7 cellular contexts compared by ENCODE assay signal in the genomic region with DNA sequence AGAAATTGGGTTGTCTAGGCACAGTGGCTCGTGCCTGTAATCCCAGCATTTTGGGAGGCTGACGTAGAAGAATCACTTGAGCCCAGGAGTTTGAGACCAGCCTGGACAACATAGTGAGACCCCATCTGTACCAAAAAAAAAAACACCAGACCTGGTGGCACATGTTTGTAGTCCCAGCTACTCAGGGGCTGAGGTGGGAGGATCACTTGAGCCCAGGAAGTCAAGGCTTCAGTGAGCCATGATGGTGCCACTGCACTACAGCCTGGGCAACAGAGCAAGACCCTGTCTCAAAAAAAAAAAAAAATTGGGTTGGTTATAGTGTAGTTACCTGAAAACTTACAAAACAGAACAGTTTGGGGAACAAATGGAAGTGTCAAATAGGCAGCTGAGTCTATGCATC. TPM values are rescaled to one million over a fixed set of nuclear protein-coding genes. Genes with fewer than 3 reads are reported as not detected.
A peak's percentile ranks its signal among the peaks of the same experiment; 100 is the strongest.
DNase-seq lines count a peak whose midpoint lies in the region; ATAC-seq, FAIRE-seq and TF ChIP-seq lines count a peak whose summit lies in the region.
"Not testable (repeated sequence)": the region's sequence is repeated elsewhere in the genome, so short reads cannot be mapped to it uniquely, and the experiment has no call there.
"Had no signal": no experiment of that assay in that cellular context is flagged by ENCODE, and none has a peak within 500 bp of the region (broad histone marks: within the 10 kb centered on the region; RNA-seq: fewer than 3 reads in every experiment).

No MANE protein-coding gene starts in this region.

- not testable (repeated sequence) for TF ChIP-seq CTCF in WTC11 (IDR thresholded peaks at IDR 0.05); HepG2 (CRISPR knock-in tag; IDR thresholded peaks at IDR 0.05)

- H3K36me3 ChIP-seq in HepG2 (replicated peaks in 1 of 2; ENCODE audit: control insufficient read depth in 1 of 2, insufficient read depth in 2 of 2, low read length in 2 of 2) = peaks cover 21 to 75% of the 10 kb centered on the region in 2 experiments

- not testable (repeated sequence) for H3K4me3 Mint-ChIP-seq in WTC11; activated naive CD8-positive, alpha-beta T cell treated with anti-CD3 and anti-CD28 coated beads for 36 hours

- H3K4me1 Mint-ChIP-seq in WTC11 = not testable (repeated sequence)
- peaks cover 35% of the 10 kb centered on the region for H3K4me1 Mint-ChIP-seq in activated naive CD8-positive, alpha-beta T cell treated with anti-CD3 and anti-CD28 coated beads for 36 hours

- not testable (repeated sequence) for H3K4me3 ChIP-seq in HepG2 (replicated peaks in 1 of 3; ENCODE audit: insufficient read depth in 1 of 3, low read depth in 2 of 3, low read length in 3 of 3)

- H3K27ac Mint-ChIP-seq in WTC11 = not testable (repeated sequence)
- peak overlapping the region; percentile 36 for H3K27ac Mint-ChIP-seq in activated naive CD8-positive, alpha-beta T cell treated with anti-CD3 and anti-CD28 coated beads for 36 hours

- not testable (repeated sequence) for H3K27me3 ChIP-seq in HepG2 (ENCODE audit: control insufficient read depth in 1 of 2, insufficient read depth in 2 of 2, low read length in 2 of 2)

- TF ChIP-seq RAD21 in HepG2 (CRISPR knock-in tag; IDR thresholded peaks at IDR 0.05) = not testable (repeated sequence)

- H3K36me3 Mint-ChIP-seq in WTC11 = peaks cover 69% of the 10 kb centered on the region
- peaks cover 60% of the 10 kb centered on the region for H3K36me3 Mint-ChIP-seq in activated naive CD8-positive, alpha-beta T cell treated with anti-CD3 and anti-CD28 coated beads for 36 hours

- POLR2A ChIA-PET in WTC11 (lab: Charles Lee) = interaction anchor here (0.5 to 1.2 kb wide), 2 partner anchors 14 to 15 kb away, joined by 3 to 5 read pairs; a partner anchor contains a TSS
- POLR2A ChIA-PET in HepG2 (lab: Yijun Ruan, JAX) = not testable (repeated sequence)

- not testable (repeated sequence) for ATAC-seq in WTC11, HepG2

- TF ChIP-seq EP300 in HepG2 (IDR thresholded peaks at IDR 0.05; ENCODE audit: low read depth in 2 of 2, low read length in 2 of 2); HepG2 (CRISPR knock-in tag; IDR thresholded peaks at IDR 0.05; ENCODE audit: borderline replicate concordance): not testable (repeated sequence)

- CTCF ChIA-PET in WTC11 (lab: Charles Lee) = interaction anchor here (5.7 kb wide), 1 partner anchor 14 kb away, joined by 24 read pairs; a partner anchor contains a TSS
- CTCF ChIA-PET in HepG2 (lab: Yijun Ruan, JAX; ENCODE audit: low intra/inter-chr PET ratio, low total read pairs) = not testable (repeated sequence)

- H3K27me3 Mint-ChIP-seq in WTC11 (ENCODE audit: low read depth); activated naive CD8-positive, alpha-beta T cell treated with anti-CD3 and anti-CD28 coated beads for 36 hours: not testable (repeated sequence)

- not testable (repeated sequence) for H3K9ac ChIP-seq in HepG2 (ENCODE audit: insufficient read depth, low read depth, low read length)

- not testable (repeated sequence) for H3K79me2 ChIP-seq in HepG2 (ENCODE audit: insufficient read depth, low read length)

- not testable (repeated sequence) for H3K9me3 Mint-ChIP-seq in WTC11; activated naive CD8-positive, alpha-beta T cell treated with anti-CD3 and anti-CD28 coated beads for 36 hours

- not testable (repeated sequence) for BruUV-seq in HepG2 (replicated peaks; lab: Mats Ljungman, UMichigan)

- not testable (repeated sequence) for DNase-seq in WTC11 (ENCODE audit: low spot score); activated naive CD8-positive, alpha-beta T cell treated with anti-CD3 and anti-CD28 coated beads for 36 hours; HepG2 (ENCODE audit: low spot score)

- not testable (repeated sequence) for H3K4me1 ChIP-seq in HepG2 (ENCODE audit: insufficient read depth, low read length)

- H3K4me2 ChIP-seq in HepG2 (ENCODE audit: low read depth, low read length) = not testable (repeated sequence)

- intact Hi-C loops in HepG2 (cut with micrococcal nuclease; ENCODE audit: unreplicated experiment) = not testable (repeated sequence)

- not testable (repeated sequence) for H2AFZ ChIP-seq in HepG2 (ENCODE audit: low read length)

- not testable (repeated sequence) for FAIRE-seq in HepG2 (lab: Jason Lieb, UNC)

- not testable (repeated sequence) for H3K27ac ChIP-seq in HepG2 (ENCODE audit: extremely low read length, insufficient read depth, low read length)

- WGBS in HepG2 (ENCODE audit: low lambda C conversion rate) = 92% methylated on average over 2 of the region's 2 CpGs

- not testable (repeated sequence) for H4K20me1 ChIP-seq in HepG2 (ENCODE audit: insufficient read depth, low read length)

- in situ Hi-C loops in HepG2 (cut with HindIII; ENCODE audit: extremely low pct_ligation_motif_present, low pct_unique_long_range_greater_than_20kb) = not testable (repeated sequence)

- H3K9me3 ChIP-seq in HepG2 (ENCODE audit: low read length) = not testable (repeated sequence)

- not testable (repeated sequence) for TF ChIP-seq POLR2A in HepG2 (IDR thresholded peaks at IDR 0.05; ENCODE audit: insufficient read depth in 1 of 2, low read depth in 2 of 2, low read length in 2 of 2)

RNA-seq across cellular contexts. Expression of a gene that starts 6.8 kb away (rescaled TPM):
- total RNA-seq in WTC11 (2021) = 20.2 to 24.9 TPM (median 22.7 TPM) in 3 replicates
- total RNA-seq in activated naive CD8-positive, alpha-beta T cell treated with anti-CD3 and anti-CD28 coated beads for 36 hours = 10 to 100 TPM; 59.2 to 62.0 TPM
- 24.3 TPM in 2 replicates for total RNA-seq in HepG2 (2016; rRNA removed; fragmentation: Illumina TruSeq; extraction: Trizol)
- 11.5 and 13.9 TPM in 2 replicates for total RNA-seq in HepG2 (2016; cell fraction: cytosol; rRNA removed; fragmentation: Illumina TruSeq; extraction: Trizol; ENCODE audit: low read depth)
- 22.9 and 26.4 TPM in 2 replicates for total RNA-seq in HepG2 (2016; cell fraction: insoluble cytoplasmic fraction; rRNA removed; fragmentation: Illumina TruSeq; extraction: Trizol)
- total RNA-seq in HepG2 (2016; cell fraction: membrane; rRNA removed; fragmentation: Illumina TruSeq; extraction: Trizol) = 14.2 and 15.1 TPM in 2 replicates
- 16.6 and 16.7 TPM in 2 replicates for total RNA-seq in HepG2 (2016; cell fraction: nucleus; rRNA removed; fragmentation: Illumina TruSeq; extraction: Trizol)
- polyA plus RNA-seq in HepG2 (2011; rRNA removed) = 15.0 and 15.5 TPM in 2 replicates
- polyA plus RNA-seq in HepG2 (2011; cell fraction: cytosol; rRNA removed) = 13.3 and 17.9 TPM in 2 replicates
- polyA plus RNA-seq in HepG2 (2011; cell fraction: nucleus; rRNA removed) = 23.1 and 24.9 TPM in 2 replicates
- 14.2 and 14.7 TPM in 2 replicates for polyA plus RNA-seq in HepG2 (2012)
- 6.9 and 9.5 TPM in 2 replicates for polyA plus RNA-seq in HepG2 (2016; cell fraction: cytosol; fragmentation: Illumina TruSeq; extraction: Trizol; ENCODE audit: low read depth)
- polyA plus RNA-seq in HepG2 (2016; cell fraction: insoluble cytoplasmic fraction; fragmentation: Illumina TruSeq; extraction: Trizol; ENCODE audit: low read depth) = 28.8 and 29.9 TPM in 2 replicates
- 9.7 and 12.5 TPM in 2 replicates for polyA plus RNA-seq in HepG2 (2016; cell fraction: membrane; fragmentation: Illumina TruSeq; extraction: Trizol; ENCODE audit: low read depth)
- 24.4 and 27.3 TPM in 2 replicates for polyA plus RNA-seq in HepG2 (2016; cell fraction: nucleus; fragmentation: Illumina TruSeq; extraction: Trizol; ENCODE audit: insufficient read depth, low read depth)
- 22.4 and 66.8 TPM in 2 replicates for polyA minus RNA-seq in HepG2 (2011; rRNA and poly(A)+ RNA removed; ENCODE audit: low replicate concordance)
- polyA minus RNA-seq in HepG2 (2011; cell fraction: cytosol; rRNA and poly(A)+ RNA removed) = 8.3 and 13.6 TPM in 2 replicates
- polyA minus RNA-seq in HepG2 (2011; cell fraction: nucleus; rRNA and poly(A)+ RNA removed) = 24.7 and 35.2 TPM in 2 replicates

RNA-seq across cellular contexts. Expression of a gene that starts 6.9 kb away (rescaled TPM):
- total RNA-seq in WTC11 (2021) (8.1 to 9.2 TPM (median 9.0 TPM) in 3 replicates), HepG2 (2016; rRNA removed; fragmentation: Illumina TruSeq; extraction: Trizol) (7.8 and 10.1 TPM in 2 replicates)
- 10 to 100 TPM; 14.3 to 15.5 TPM for total RNA-seq in activated naive CD8-positive, alpha-beta T cell treated with anti-CD3 and anti-CD28 coated beads for 36 hours
- total RNA-seq in HepG2 (2016; cell fraction: cytosol; rRNA removed; fragmentation: Illumina TruSeq; extraction: Trizol; ENCODE audit: low read depth) = 2.2 and 2.4 TPM in 2 replicates
- total RNA-seq in HepG2 (2016; cell fraction: insoluble cytoplasmic fraction; rRNA removed; fragmentation: Illumina TruSeq; extraction: Trizol) = 8.6 and 9.5 TPM in 2 replicates
- 6.1 and 6.2 TPM in 2 replicates for total RNA-seq in HepG2 (2016; cell fraction: membrane; rRNA removed; fragmentation: Illumina TruSeq; extraction: Trizol)
- 10.9 and 11.6 TPM in 2 replicates for total RNA-seq in HepG2 (2016; cell fraction: nucleus; rRNA removed; fragmentation: Illumina TruSeq; extraction: Trizol)
- polyA plus RNA-seq in HepG2 (2011; rRNA removed) = 4.6 and 6.0 TPM in 2 replicates
- polyA plus RNA-seq in HepG2 (2011; cell fraction: cytosol; rRNA removed) = 2.3 and 3.0 TPM in 2 replicates
- polyA plus RNA-seq in HepG2 (2011; cell fraction: nucleus; rRNA removed) = 3.0 and 4.1 TPM in 2 replicates
- 4.1 and 5.7 TPM in 2 replicates for polyA plus RNA-seq in HepG2 (2012)
- polyA plus RNA-seq in HepG2 (2016; cell fraction: cytosol; fragmentation: Illumina TruSeq; extraction: Trizol; ENCODE audit: low read depth) = 2.9 and 3.4 TPM in 2 replicates
- 11.8 and 12.2 TPM in 2 replicates for polyA plus RNA-seq in HepG2 (2016; cell fraction: insoluble cytoplasmic fraction; fragmentation: Illumina TruSeq; extraction: Trizol; ENCODE audit: low read depth)
- polyA plus RNA-seq in HepG2 (2016; cell fraction: membrane; fragmentation: Illumina TruSeq; extraction: Trizol; ENCODE audit: low read depth) = 7.2 and 8.6 TPM in 2 replicates
- 15.3 and 16.4 TPM in 2 replicates for polyA plus RNA-seq in HepG2 (2016; cell fraction: nucleus; fragmentation: Illumina TruSeq; extraction: Trizol; ENCODE audit: insufficient read depth, low read depth)
- 3.6 and 12.3 TPM in 2 replicates for polyA minus RNA-seq in HepG2 (2011; rRNA and poly(A)+ RNA removed; ENCODE audit: low replicate concordance)
- polyA minus RNA-seq in HepG2 (2011; cell fraction: cytosol; rRNA and poly(A)+ RNA removed) = 2.1 and 2.6 TPM in 2 replicates
- polyA minus RNA-seq in HepG2 (2011; cell fraction: nucleus; rRNA and poly(A)+ RNA removed) = 11.2 and 12.9 TPM in 2 replicates

RNA-seq across cellular contexts. Expression of a gene that starts 14.6 kb away (rescaled TPM):
- total RNA-seq in WTC11 (2021) (2.7 to 3.5 TPM (median 3.3 TPM) in 3 replicates), HepG2 (2016; rRNA removed; fragmentation: Illumina TruSeq; extraction: Trizol) (2.6 TPM in 2 replicates)
- total RNA-seq in activated naive CD8-positive, alpha-beta T cell treated with anti-CD3 and anti-CD28 coated beads for 36 hours = 1 to 10 TPM; 3.6 to 3.8 TPM
- 0.18 and 0.81 TPM in 2 replicates for total RNA-seq in HepG2 (2016; cell fraction: cytosol; rRNA removed; fragmentation: Illumina TruSeq; extraction: Trizol; ENCODE audit: low read depth)
- total RNA-seq in HepG2 (2016; cell fraction: insoluble cytoplasmic fraction; rRNA removed; fragmentation: Illumina TruSeq; extraction: Trizol) = 1.8 and 2.7 TPM in 2 replicates
- 1.2 and 1.3 TPM in 2 replicates for total RNA-seq in HepG2 (2016; cell fraction: membrane; rRNA removed; fragmentation: Illumina TruSeq; extraction: Trizol)
- 2.6 and 4.1 TPM in 2 replicates for total RNA-seq in HepG2 (2016; cell fraction: nucleus; rRNA removed; fragmentation: Illumina TruSeq; extraction: Trizol)
- polyA plus RNA-seq in HepG2 (2011; rRNA removed) = 5.7 and 5.8 TPM in 2 replicates
- 3.2 and 4.8 TPM in 2 replicates for polyA plus RNA-seq in HepG2 (2011; cell fraction: cytosol; rRNA removed)
- 17.3 and 18.1 TPM in 2 replicates for polyA plus RNA-seq in HepG2 (2011; cell fraction: nucleus; rRNA removed)
- 2.8 and 3.1 TPM in 2 replicates for polyA plus RNA-seq in HepG2 (2012)
- polyA plus RNA-seq in HepG2 (2016; cell fraction: cytosol; fragmentation: Illumina TruSeq; extraction: Trizol; ENCODE audit: low read depth) = 0.42 and 0.78 TPM in 2 replicates
- polyA plus RNA-seq in HepG2 (2016; cell fraction: insoluble cytoplasmic fraction; fragmentation: Illumina TruSeq; extraction: Trizol; ENCODE audit: low read depth) = 2.2 and 2.8 TPM in 2 replicates
- polyA plus RNA-seq in HepG2 (2016; cell fraction: membrane; fragmentation: Illumina TruSeq; extraction: Trizol; ENCODE audit: low read depth) = 1.3 and 1.4 TPM in 2 replicates
- polyA plus RNA-seq in HepG2 (2016; cell fraction: nucleus; fragmentation: Illumina TruSeq; extraction: Trizol; ENCODE audit: insufficient read depth, low read depth) = 7.6 and 8.5 TPM in 2 replicates
- polyA minus RNA-seq in HepG2 (2011; rRNA and poly(A)+ RNA removed; ENCODE audit: low replicate concordance) = 1.4 and 4.4 TPM in 2 replicates
- polyA minus RNA-seq in HepG2 (2011; cell fraction: cytosol; rRNA and poly(A)+ RNA removed) = 0.79 TPM in 1 of 2 replicates, not detected in the other
- 2.6 and 3.5 TPM in 2 replicates for polyA minus RNA-seq in HepG2 (2011; cell fraction: nucleus; rRNA and poly(A)+ RNA removed)

RNA-seq across cellular contexts. Expression of a gene that starts 28.1 kb away (rescaled TPM):
- total RNA-seq in WTC11 (2021) = 44.9 to 52.4 TPM (median 49.6 TPM) in 3 replicates
- total RNA-seq in activated naive CD8-positive, alpha-beta T cell treated with anti-CD3 and anti-CD28 coated beads for 36 hours = 10 to 100 TPM; 14.7 to 16.4 TPM
- 3.7 and 4.6 TPM in 2 replicates for total RNA-seq in HepG2 (2016; rRNA removed; fragmentation: Illumina TruSeq; extraction: Trizol)
- 0.91 and 1.5 TPM in 2 replicates for total RNA-seq in HepG2 (2016; cell fraction: cytosol; rRNA removed; fragmentation: Illumina TruSeq; extraction: Trizol; ENCODE audit: low read depth)
- 4.0 and 4.2 TPM in 2 replicates for total RNA-seq in HepG2 (2016; cell fraction: insoluble cytoplasmic fraction; rRNA removed; fragmentation: Illumina TruSeq; extraction: Trizol)
- 2.8 and 3.2 TPM in 2 replicates for total RNA-seq in HepG2 (2016; cell fraction: membrane; rRNA removed; fragmentation: Illumina TruSeq; extraction: Trizol)
- 4.7 TPM in 2 replicates for total RNA-seq in HepG2 (2016; cell fraction: nucleus; rRNA removed; fragmentation: Illumina TruSeq; extraction: Trizol)
- polyA plus RNA-seq in HepG2 (2011; rRNA removed) = 8.0 and 9.7 TPM in 2 replicates
- 5.0 and 5.5 TPM in 2 replicates for polyA plus RNA-seq in HepG2 (2011; cell fraction: cytosol; rRNA removed)
- polyA plus RNA-seq in HepG2 (2011; cell fraction: nucleus; rRNA removed) = 26.5 and 26.8 TPM in 2 replicates
- 5.8 and 6.8 TPM in 2 replicates for polyA plus RNA-seq in HepG2 (2012)
- 1.2 and 1.3 TPM in 2 replicates for polyA plus RNA-seq in HepG2 (2016; cell fraction: cytosol; fragmentation: Illumina TruSeq; extraction: Trizol; ENCODE audit: low read depth)
- 6.6 and 7.8 TPM in 2 replicates for polyA plus RNA-seq in HepG2 (2016; cell fraction: insoluble cytoplasmic fraction; fragmentation: Illumina TruSeq; extraction: Trizol; ENCODE audit: low read depth)
- polyA plus RNA-seq in HepG2 (2016; cell fraction: membrane; fragmentation: Illumina TruSeq; extraction: Trizol; ENCODE audit: low read depth) = 4.0 and 4.3 TPM in 2 replicates
- polyA plus RNA-seq in HepG2 (2016; cell fraction: nucleus; fragmentation: Illumina TruSeq; extraction: Trizol; ENCODE audit: insufficient read depth, low read depth) = 15.4 and 16.3 TPM in 2 replicates
- polyA minus RNA-seq in HepG2 (2011; rRNA and poly(A)+ RNA removed; ENCODE audit: low replicate concordance) = 8.5 and 12.9 TPM in 2 replicates
- polyA minus RNA-seq in HepG2 (2011; cell fraction: cytosol; rRNA and poly(A)+ RNA removed) = 3.7 and 4.6 TPM in 2 replicates
- polyA minus RNA-seq in HepG2 (2011; cell fraction: nucleus; rRNA and poly(A)+ RNA removed) = 9.3 and 10.7 TPM in 2 replicates

RNA-seq across cellular contexts. Expression of a gene that starts 54.9 kb away (rescaled TPM):
- 2.7 to 3.2 TPM (median 2.9 TPM) in 3 replicates for total RNA-seq in WTC11 (2021)
- under 1 TPM; 0.58 to 0.64 TPM for total RNA-seq in activated naive CD8-positive, alpha-beta T cell treated with anti-CD3 and anti-CD28 coated beads for 36 hours
- 0.02 TPM in 1 of 2 replicates, not detected in the other for total RNA-seq in HepG2 (2016; rRNA removed; fragmentation: Illumina TruSeq; extraction: Trizol)
- total RNA-seq in HepG2 (2016; cell fraction: cytosol; rRNA removed; fragmentation: Illumina TruSeq; extraction: Trizol; ENCODE audit: low read depth) = not detected in 2 replicates
- total RNA-seq in HepG2 (2016; cell fraction: insoluble cytoplasmic fraction; rRNA removed; fragmentation: Illumina TruSeq; extraction: Trizol) = not detected in 2 replicates
- not detected in 2 replicates for total RNA-seq in HepG2 (2016; cell fraction: membrane; rRNA removed; fragmentation: Illumina TruSeq; extraction: Trizol)
- total RNA-seq in HepG2 (2016; cell fraction: nucleus; rRNA removed; fragmentation: Illumina TruSeq; extraction: Trizol) = not detected in 2 replicates
- not detected in 2 replicates for polyA plus RNA-seq in HepG2 (2011; rRNA removed)
- polyA plus RNA-seq in HepG2 (2011; cell fraction: cytosol; rRNA removed) = 0.01 TPM in 2 replicates
- not detected in 2 replicates for polyA plus RNA-seq in HepG2 (2011; cell fraction: nucleus; rRNA removed)
- not detected in 2 replicates for polyA plus RNA-seq in HepG2 (2012)
- polyA plus RNA-seq in HepG2 (2016; cell fraction: cytosol; fragmentation: Illumina TruSeq; extraction: Trizol; ENCODE audit: low read depth) = not detected in 2 replicates
- polyA plus RNA-seq in HepG2 (2016; cell fraction: insoluble cytoplasmic fraction; fragmentation: Illumina TruSeq; extraction: Trizol; ENCODE audit: low read depth) = not detected in 2 replicates
- not detected in 2 replicates for polyA plus RNA-seq in HepG2 (2016; cell fraction: membrane; fragmentation: Illumina TruSeq; extraction: Trizol; ENCODE audit: low read depth)
- not detected in 2 replicates for polyA plus RNA-seq in HepG2 (2016; cell fraction: nucleus; fragmentation: Illumina TruSeq; extraction: Trizol; ENCODE audit: insufficient read depth, low read depth)
- polyA minus RNA-seq in HepG2 (2011; rRNA and poly(A)+ RNA removed; ENCODE audit: low replicate concordance) = 0.10 TPM in 1 of 2 replicates, not detected in the other
- polyA minus RNA-seq in HepG2 (2011; cell fraction: cytosol; rRNA and poly(A)+ RNA removed) = not detected in 2 replicates
- polyA minus RNA-seq in HepG2 (2011; cell fraction: nucleus; rRNA and poly(A)+ RNA removed) = 0.13 TPM in 1 of 2 replicates, not detected in the other
- total RNA-seq: A673; CD4-positive, alpha-beta memory T cell; Daoy; G401 had no signal
